Comparison of ENCODE assay signal across 1 cellular context in genomic region chr17:45283711-45284110, GRCh38.
TF ChIP-seq lines count a peak whose summit lies in the region.

No MANE protein-coding gene starts in this region.

TF ChIP-seq in GM23338, 12 proteins besides CTCF, POLR2A, EP300 and RAD21 (continued from another document):
- no peak for TF ChIP-seq ZNF462 (CRISPR knock-in tag; IDR thresholded peaks at IDR 0.05)
- no peak for TF ChIP-seq ETS1 (IDR thresholded peaks at IDR 0.05)
- no peak for TF ChIP-seq POLR2AphosphoS5 (IDR thresholded peaks at IDR 0.05; ENCODE audit: low read depth)
- TF ChIP-seq REST (IDR thresholded peaks at IDR 0.05; ENCODE audit: unreplicated experiment) = no peak
- no peak for TF ChIP-seq EZH2phosphoT487 (IDR thresholded peaks at IDR 0.05; ENCODE audit: unreplicated experiment)
- TF ChIP-seq CREB1 (CRISPR knock-in tag; IDR thresholded peaks at IDR 0.05; ENCODE audit: low read depth) = no peak
- no peak for TF ChIP-seq JUNB (IDR thresholded peaks at IDR 0.05; ENCODE audit: unreplicated experiment)
- TF ChIP-seq EZH2 (IDR thresholded peaks at IDR 0.05; ENCODE audit: low read depth, unreplicated experiment) = no peak
